26 cellular contexts compared by ENCODE assay signal in genomic region chr10:59242057-59242456, GRCh38.
"Had no signal": no experiment of that assay in that cellular context is flagged by ENCODE, and none has a peak within 500 bp of the region (broad histone marks: within the 10 kb centered on the region; RNA-seq: fewer than 3 reads in every experiment).

No MANE protein-coding gene starts in this region.

- DNase-seq: hippocampal formation; kidney glomerular epithelial cell; left colon; left lung; lower lobe of right lung; mammary epithelial cell; mesenchymal stem cell; naive thymus-derived CD8-positive, alpha-beta T cell; nephron progenitor cell; ovary; stimulated activated CD4-positive, alpha-beta T cell treated with anti-CD3 and anti-CD28 coated beads, Interleukin-12 subunit alpha, Interleukin-12 subunit beta, amount 100 ng/mL, for 4 hours; stimulated activated CD4-positive, alpha-beta T cell treated with anti-CD3 and anti-CD28 coated beads, Interleukin-15, amount 100 ng/mL, for 24 hours; stimulated activated CD4-positive, alpha-beta T cell treated with anti-CD3 and anti-CD28 coated beads, Interleukin-2, amount 100 ng/mL, for 24 hours; stimulated activated CD4-positive, alpha-beta T cell treated with anti-CD3 and anti-CD28 coated beads, Interleukin-4, amount 100 ng/mL, for 1 hour; stimulated activated naive B cell treated with anti-CD40 and anti-IgM and Interleukin-4, amounts not matched to agents 10 μg/mL and 1 μg/mL and 100 μg/mL, for 72 hours; stimulated activated naive CD8-positive, alpha-beta T cell treated with anti-CD3 and anti-CD28 coated beads, Interleukin-15, Interleukin-2, amounts not matched to agents 100 U/mL and 50 U/mL, for 24 hours; stomach; thyroid gland; transverse colon; upper lobe of right lung had no signal

- H3K27ac ChIP-seq: left lung, lower lobe of right lung, neural progenitor cell, ovary, right atrium auricular region, skin epidermis, stomach, suprapubic skin, thyroid gland, transverse colon, upper lobe of right lung had no signal

- H3K4me3 Mint-ChIP-seq: naive thymus-derived CD8-positive, alpha-beta T cell; nephron progenitor cell; neural progenitor cell; stimulated activated naive B cell treated with anti-CD40 and anti-IgM and Interleukin-4, amounts not matched to agents 10 μg/mL and 1 μg/mL and 100 μg/mL, for 72 hours had no signal

- H3K27ac Mint-ChIP-seq: naive thymus-derived CD8-positive, alpha-beta T cell; nephron progenitor cell; neural progenitor cell; progenitor cell of endocrine pancreas; stimulated activated naive B cell treated with anti-CD40 and anti-IgM and Interleukin-4, amounts not matched to agents 10 μg/mL and 1 μg/mL and 100 μg/mL, for 72 hours had no signal

- ATAC-seq: left colon; left lung; lower lobe of right lung; naive thymus-derived CD8-positive, alpha-beta T cell; sciatic nerve; stimulated activated naive B cell treated with anti-CD40 and anti-IgM and Interleukin-4, amounts not matched to agents 10 μg/mL and 1 μg/mL and 100 μg/mL, for 72 hours; stimulated activated naive CD8-positive, alpha-beta T cell treated with anti-CD3 and anti-CD28 coated beads, Interleukin-15, Interleukin-2, amounts not matched to agents 100 U/mL and 50 U/mL, for 24 hours; upper lobe of right lung had no signal

- H3K36me3 Mint-ChIP-seq: naive thymus-derived CD8-positive, alpha-beta T cell; stimulated activated naive B cell treated with anti-CD40 and anti-IgM and Interleukin-4, amounts not matched to agents 10 μg/mL and 1 μg/mL and 100 μg/mL, for 72 hours had no signal

- H3K27me3 Mint-ChIP-seq: progenitor cell of endocrine pancreas had no signal

- H3K27me3 ChIP-seq: left lung, neural progenitor cell, ovary, right atrium auricular region, stomach, suprapubic skin, thyroid gland, transverse colon, upper lobe of right lung had no signal

- H3K4me1 Mint-ChIP-seq: naive thymus-derived CD8-positive, alpha-beta T cell; nephron progenitor cell; neural progenitor cell; stimulated activated naive B cell treated with anti-CD40 and anti-IgM and Interleukin-4, amounts not matched to agents 10 μg/mL and 1 μg/mL and 100 μg/mL, for 72 hours had no signal
